ENCODE assay signal across 8 cellular contexts in genomic region chr11:64229090-64229958, GRCh38. TPM values are rescaled to one million over a fixed set of nuclear protein-coding genes. Genes with fewer than 3 reads are reported as not detected.
DNase-seq lines count a peak whose midpoint lies in the region; ATAC-seq, FAIRE-seq and TF ChIP-seq lines count a peak whose summit lies in the region.

No MANE protein-coding gene starts in this region.

- H3K79me2 ChIP-seq in OCI-LY3 (ENCODE audit: low read length) (peaks cover 17% of the 10 kb centered on the region), H1 (ENCODE audit: control insufficient read depth in 1 of 2, insufficient read depth in 2 of 2, low read length in 2 of 2) (no peaks in the 10 kb centered on the region)

- TF ChIP-seq POLR2A in H1 (IDR thresholded peaks at IDR 0.05; ENCODE audit: control extremely low read depth in 1 of 2, low read depth in 2 of 2, low read length in 2 of 2) = no peak

- WGBS in H1 (ENCODE audit: extremely low coverage in 1 of 2, insufficient coverage in 1 of 2, insufficient read length in 1 of 2, insufficient replicate concordance in 2 of 2, low coverage in 1 of 2, low lambda C conversion rate in 2 of 2, missing lambda C conversion rate in 1 of 2), 2 experiments = 86% methylated on average over 20 of the region's 20 CpGs; no CpG with 5 or more reads in 1 of the 2 experiments

- no peak overlapping the region for H2BK5ac ChIP-seq in H1 (ENCODE audit: low read depth, low read length)

- no peaks in the 10 kb centered on the region for H3K27me3 ChIP-seq in CD4-positive, alpha-beta T cell (ENCODE audit: control insufficient read depth, insufficient read depth, low read length)
- H3K27me3 ChIP-seq in OCI-LY3 (ENCODE audit: low read depth, low read length) (no peaks in the 10 kb centered on the region), H1 (replicated peaks in 1 of 4; ENCODE audit: control insufficient read depth in 3 of 4, extremely low read depth in 1 of 4, insufficient read depth in 3 of 4, low read length in 3 of 4) (peaks cover 0 to 9% (median 6%) of the 10 kb centered on the region in 4 experiments; a peak in 4 of 7 replicates), neuron (ENCODE audit: insufficient read depth, low read length) (no peaks in the 10 kb centered on the region)

- 0 out of 2 replicates have a peak overlapping the region, but pooled peaks have one; percentile 9 for H2BK12ac ChIP-seq in H1 (ENCODE audit: low read depth, low read length)

- CTCF ChIA-PET in CD4-positive, alpha-beta T cell (lab: Charles Lee) = interaction anchor here (0.9 kb wide), 1 partner anchor 23 kb away, joined by 3 read pairs; the partner anchor contains the start of gene FERMT3
- CTCF ChIA-PET in H1 (lab: Charles Lee; ENCODE audit: partially characterized antibody) = interaction anchor here (0.7 to 8.6 kb wide), 4 partner anchors 23 to 40 kb away, joined by 3 to 51 read pairs (median 5); partner anchors contain the start of gene FERMT3

- H4K5ac ChIP-seq in H1 (ENCODE audit: insufficient read length, low read depth, low read length) = no peak overlapping the region

- no peak overlapping the region for H2BK20ac ChIP-seq in H1 (ENCODE audit: low read length)

- no peak for TF ChIP-seq CTCF in CD4-positive, alpha-beta T cell (IDR thresholded peaks at IDR 0.05)
- TF ChIP-seq CTCF in OCI-LY3 (IDR thresholded peaks at IDR 0.05; ENCODE audit: low read depth, low read length) = no peak
- no peak for TF ChIP-seq CTCF in H1 (IDR thresholded peaks at IDR 0.05; ENCODE audit: control extremely low read depth in 1 of 3, insufficient read depth in 1 of 3, low read depth in 1 of 3, low read length in 3 of 3)

- H3K36me3 Mint-ChIP-seq in CD4-positive, alpha-beta T cell (ENCODE audit: low read depth) = no peaks in the 10 kb centered on the region

- no peak overlapping the region for H2AFZ ChIP-seq in OCI-LY3 (ENCODE audit: low read depth, low read length)
- no peak overlapping the region for H2AFZ ChIP-seq in H1 (ENCODE audit: low read length)
- H2AFZ ChIP-seq in neuron (ENCODE audit: low read depth, low read length) = peak overlapping the region; percentile 58

- no peak overlapping the region for H2AK5ac ChIP-seq in H1 (ENCODE audit: low read depth, low read length)

- H3K79me1 ChIP-seq in H1 (ENCODE audit: low read depth, low read length) = no peaks in the 10 kb centered on the region; the same call in 1 of the 2 replicates

- H3K14ac ChIP-seq in H1 (ENCODE audit: insufficient read length) = no peak overlapping the region

- H2BK15ac ChIP-seq in H1 (ENCODE audit: low read length) = no peak overlapping the region

- DNase-seq in CD4-positive, alpha-beta T cell = no peak
- DNase-seq in H1 (ENCODE audit: low read depth in 1 of 2, low spot score in 2 of 2) = no peak
- no peak for DNase-seq in GDM1 (lab: John Stamatoyannopoulos, UW)
- DNase-seq in COR-L47 (lab: John Stamatoyannopoulos, UW) = no peak
- DNase-seq in left lobe of liver (ENCODE audit: low spot score) = no peak

- no peaks in the 10 kb centered on the region for H3K27me3 Mint-ChIP-seq in CD4-positive, alpha-beta T cell

- POLR2A ChIA-PET in CD4-positive, alpha-beta T cell (lab: Charles Lee) = interaction anchor here (0.9 to 4.6 kb wide), 8 partner anchors 10 to 88 kb away, joined by 3 to 31 read pairs (median 9); partner anchors contain the start of genes FERMT3, FKBP2, PRDX5 and STIP1
- POLR2A ChIA-PET in H1 (lab: Charles Lee; ENCODE audit: partially characterized antibody) = interaction anchor here (0.9 to 11.9 kb wide), 3 partner anchors 18 to 38 kb away, joined by 3 to 190 read pairs (median 3); partner anchors contain the start of genes FERMT3, FKBP2, PLCB3 and PPP1R14B

- intact Hi-C loops in CD4-positive, alpha-beta T cell (cut with DNase I, micrococcal nuclease) = no loop called here

- H2BK120ac ChIP-seq in H1 (replicated peaks; ENCODE audit: low read depth, low read length) = no peak overlapping the region

- peak overlapping the region; percentile 82 for H3K27ac ChIP-seq in CD4-positive, alpha-beta T cell (ENCODE audit: low read depth, low read length)
- H3K27ac ChIP-seq in OCI-LY3 (ENCODE audit: low read length) = peak overlapping the region; percentile 12; the same call in 1 of the 2 replicates
- no peak overlapping the region for H3K27ac ChIP-seq in H1 (ENCODE audit: low read depth, low read length)

- H3K4me2 ChIP-seq in OCI-LY3 (ENCODE audit: low read length) = peak overlapping the region; percentile 93
- H3K4me2 ChIP-seq in H1 (ENCODE audit: insufficient read depth in 1 of 2, low read depth in 2 of 2, low read length in 2 of 2) = peak overlapping the region; percentile 87 to 97

- peak overlapping the region; percentile 95 for H3K4me3 Mint-ChIP-seq in CD4-positive, alpha-beta T cell

- no peaks in the 10 kb centered on the region for H3K9me3 ChIP-seq in CD4-positive, alpha-beta T cell (ENCODE audit: control insufficient read depth, low read length)
- no peaks in the 10 kb centered on the region for H3K9me3 ChIP-seq in OCI-LY3 (ENCODE audit: insufficient read depth, low read length)
- no peaks in the 10 kb centered on the region for H3K9me3 ChIP-seq in H1 (ENCODE audit: insufficient read depth in 2 of 2, low read depth in 1 of 2, low read length in 1 of 2)
- no peaks in the 10 kb centered on the region for H3K9me3 ChIP-seq in neuron (ENCODE audit: low read length)

- peaks cover 26% of the 10 kb centered on the region for H3K4me1 ChIP-seq in OCI-LY3 (ENCODE audit: low read length)
- peaks cover 0 to 37% (median 18%) of the 10 kb centered on the region in 4 experiments; a peak in 6 of 7 replicates for H3K4me1 ChIP-seq in H1 (replicated peaks in 1 of 4; ENCODE audit: control insufficient read depth in 3 of 4, insufficient read depth in 4 of 4, low read length in 3 of 4)
- H3K4me1 ChIP-seq in neuron (ENCODE audit: insufficient read depth, low read length) = peaks cover 37% of the 10 kb centered on the region

- no peak overlapping the region for H3K23ac ChIP-seq in H1 (ENCODE audit: insufficient read length)

- no peak overlapping the region for H3K56ac ChIP-seq in H1 (replicated peaks; ENCODE audit: insufficient read length, low read depth, low read length)

- no peaks in the 10 kb centered on the region for H4K20me1 ChIP-seq in OCI-LY3 (ENCODE audit: insufficient read depth, low read length)
- H4K20me1 ChIP-seq in H1 (replicated peaks in 1 of 2; ENCODE audit: control insufficient read depth in 1 of 2, insufficient read depth in 2 of 2, low read length in 2 of 2) = peaks cover 0 to 5% of the 10 kb centered on the region in 2 experiments

- H4K8ac ChIP-seq in H1 (ENCODE audit: extremely low read depth, insufficient read depth, low read length) = peak overlapping the region; percentile 62; the same call in 1 of the 2 replicates

- TF ChIP-seq RAD21 in H1 (IDR thresholded peaks at IDR 0.05 in 1 of 2, conservative IDR thresholded peaks at IDR 0.05 in 1 of 2; ENCODE audit: low read depth in 2 of 2, low read length in 2 of 2) = no peak

- peaks cover 63% of the 10 kb centered on the region for H3K4me1 Mint-ChIP-seq in CD4-positive, alpha-beta T cell (ENCODE audit: low read depth)

- ATAC-seq in CD4-positive, alpha-beta T cell (ENCODE audit: poor library complexity) = no peak
- no peak for ATAC-seq in HG03045 (IDR thresholded peaks at IDR 0.05; ENCODE audit: unreplicated experiment)
- no peak for ATAC-seq in left lobe of liver

- peak overlapping the region; percentile 94 for H3K27ac Mint-ChIP-seq in CD4-positive, alpha-beta T cell

- no peak for FAIRE-seq in H1 (lab: Jason Lieb, UNC)

- H3K36me3 ChIP-seq in OCI-LY3 (replicated peaks; ENCODE audit: low read depth, low read length) (no peaks in the 10 kb centered on the region), H1 (ENCODE audit: control insufficient read depth in 2 of 4, insufficient read depth in 4 of 4, low read length in 3 of 4) (peaks cover 0 to under 1% (median 0%) of the 10 kb centered on the region in 4 experiments; a peak in 1 of 8 replicates), neuron (ENCODE audit: insufficient read depth, low read length) (peaks cover 4% of the 10 kb centered on the region)

- peak overlapping the region; percentile 89 for H3K4me3 ChIP-seq in OCI-LY3 (ENCODE audit: low read length)
- H3K4me3 ChIP-seq in H1 (ENCODE audit: extremely low read depth in 1 of 4, insufficient read depth in 2 of 4, low read depth in 3 of 4, low read length in 4 of 4) = peak overlapping the region in 3 of 4 experiments; percentile 75 to 80 (median 77); a peak in 6 of 8 replicates
- H3K4me3 ChIP-seq in neuron (ENCODE audit: low read length) = peak overlapping the region; percentile 70

- no peak overlapping the region for H4K91ac ChIP-seq in H1 (replicated peaks; ENCODE audit: insufficient read length, low read length)

- no peak overlapping the region for H3K4ac ChIP-seq in H1 (replicated peaks; ENCODE audit: insufficient read length, low read depth, low read length)

- peaks cover 21% of the 10 kb centered on the region for H3K23me2 ChIP-seq in H1 (ENCODE audit: low read depth, low read length)

- no peaks in the 10 kb centered on the region for H3K9me3 Mint-ChIP-seq in CD4-positive, alpha-beta T cell

- H3K9ac ChIP-seq in OCI-LY3 (ENCODE audit: low read length) (peak overlapping the region; percentile 84; the same call in 1 of the 2 replicates), H1 (replicated peaks in 1 of 4; ENCODE audit: extremely low read depth in 1 of 4, low read depth in 3 of 4, low read length in 3 of 4) (no peak overlapping the region)

- no peak overlapping the region for H3K18ac ChIP-seq in H1 (ENCODE audit: extremely low read depth, low read length)

- TF ChIP-seq EP300 in H1 (IDR thresholded peaks at IDR 0.05; ENCODE audit: borderline replicate concordance in 1 of 2, low read depth in 2 of 2, low read length in 2 of 2) = no peak

RNA-seq across cellular contexts. Expression of gene DNAJC4, which starts 1.0 kb away (rescaled TPM):
- total RNA-seq in CD4-positive, alpha-beta T cell = 10 to 100 TPM; 35.9 to 37.9 TPM
- total RNA-seq in H1 (2021; fragmentation: NEBNext Ultra II Directional; extraction: Animal tissue kit (Norgen Biotek cat#: 25700)) = 14.6 and 17.8 TPM in 2 replicates
- 31.0 and 34.0 TPM in 2 replicates for polyA plus RNA-seq in H1 (2011; rRNA removed)
- 25.0 TPM for polyA plus RNA-seq in H1 (2011; cell fraction: cytosol; rRNA removed)
- 66.8 TPM for polyA plus RNA-seq in H1 (2011; cell fraction: nucleus; rRNA removed)
- 25.2 to 30.5 TPM (median 27.3 TPM) in 4 replicates for polyA plus RNA-seq in H1 (2012, experiment 1 of 2)
- polyA plus RNA-seq in H1 (2012, experiment 2 of 2) = 22.9 TPM
- polyA plus RNA-seq in H1 (2013, experiment 1 of 2) = 25.9 TPM
- polyA plus RNA-seq in H1 (2013, experiment 2 of 2) = 23.8 TPM
- polyA minus RNA-seq in H1 (2011; rRNA and poly(A)+ RNA removed) = 8.7 and 13.7 TPM in 2 replicates
- polyA minus RNA-seq in H1 (2011; cell fraction: cytosol; rRNA and poly(A)+ RNA removed) = 10.3 TPM
- polyA minus RNA-seq in H1 (2011; cell fraction: nucleus; rRNA and poly(A)+ RNA removed) = 7.9 TPM
- 28.2 TPM for total RNA-seq in left lobe of liver

RNA-seq across cellular contexts. Expression of gene NUDT22, which starts 3.2 kb away (rescaled TPM):
- total RNA-seq in CD4-positive, alpha-beta T cell = 10 to 100 TPM; 26.8 to 26.9 TPM
- total RNA-seq in H1 (2021; fragmentation: NEBNext Ultra II Directional; extraction: Animal tissue kit (Norgen Biotek cat#: 25700)) = 43.4 and 51.5 TPM in 2 replicates
- 69.0 and 97.1 TPM in 2 replicates for polyA plus RNA-seq in H1 (2011; rRNA removed)
- 58.7 TPM for polyA plus RNA-seq in H1 (2011; cell fraction: cytosol; rRNA removed)
- 91.2 TPM for polyA plus RNA-seq in H1 (2011; cell fraction: nucleus; rRNA removed)
- polyA plus RNA-seq in H1 (2012, experiment 1 of 2) = 28.1 to 49.3 TPM (median 43.2 TPM) in 4 replicates
- 35.6 TPM for polyA plus RNA-seq in H1 (2012, experiment 2 of 2)
- 83.6 TPM for polyA plus RNA-seq in H1 (2013, experiment 1 of 2)
- polyA plus RNA-seq in H1 (2013, experiment 2 of 2) = 79.8 TPM
- 14.0 and 18.0 TPM in 2 replicates for polyA minus RNA-seq in H1 (2011; rRNA and poly(A)+ RNA removed)
- polyA minus RNA-seq in H1 (2011; cell fraction: cytosol; rRNA and poly(A)+ RNA removed) = 31.9 TPM
- 26.1 TPM for polyA minus RNA-seq in H1 (2011; cell fraction: nucleus; rRNA and poly(A)+ RNA removed)
- 52.5 TPM for total RNA-seq in left lobe of liver

RNA-seq across cellular contexts. Expression of gene TRPT1, which starts 3.3 kb away (rescaled TPM):
- 10 to 100 TPM; 11.3 to 11.5 TPM for total RNA-seq in CD4-positive, alpha-beta T cell
- 34.5 and 39.7 TPM in 2 replicates for total RNA-seq in H1 (2021; fragmentation: NEBNext Ultra II Directional; extraction: Animal tissue kit (Norgen Biotek cat#: 25700))
- 74.6 and 102 TPM in 2 replicates for polyA plus RNA-seq in H1 (2011; rRNA removed)
- polyA plus RNA-seq in H1 (2011; cell fraction: cytosol; rRNA removed) = 65.6 TPM
- 135 TPM for polyA plus RNA-seq in H1 (2011; cell fraction: nucleus; rRNA removed)
- 36.0 to 51.1 TPM (median 49.9 TPM) in 4 replicates for polyA plus RNA-seq in H1 (2012, experiment 1 of 2)
- polyA plus RNA-seq in H1 (2012, experiment 2 of 2) = 67.7 TPM
- polyA plus RNA-seq in H1 (2013, experiment 1 of 2) = 66.7 TPM
- 64.4 TPM for polyA plus RNA-seq in H1 (2013, experiment 2 of 2)
- polyA minus RNA-seq in H1 (2011; rRNA and poly(A)+ RNA removed) = 21.2 and 24.8 TPM in 2 replicates
- polyA minus RNA-seq in H1 (2011; cell fraction: cytosol; rRNA and poly(A)+ RNA removed) = 19.4 TPM
- polyA minus RNA-seq in H1 (2011; cell fraction: nucleus; rRNA and poly(A)+ RNA removed) = 29.0 TPM
- total RNA-seq in left lobe of liver = 22.2 TPM

RNA-seq across cellular contexts. Expression of gene VEGFB, which starts 5.1 kb away (rescaled TPM):
- 10 to 100 TPM; 39.7 to 48.7 TPM for total RNA-seq in CD4-positive, alpha-beta T cell
- 46.1 and 49.6 TPM in 2 replicates for total RNA-seq in H1 (2021; fragmentation: NEBNext Ultra II Directional; extraction: Animal tissue kit (Norgen Biotek cat#: 25700))
- 9.3 and 11.4 TPM in 2 replicates for polyA plus RNA-seq in H1 (2011; rRNA removed)
- polyA plus RNA-seq in H1 (2011; cell fraction: cytosol; rRNA removed) = 8.7 TPM
- polyA plus RNA-seq in H1 (2011; cell fraction: nucleus; rRNA removed) = 14.7 TPM
- polyA plus RNA-seq in H1 (2012, experiment 1 of 2) = 43.8 to 51.1 TPM (median 49.1 TPM) in 4 replicates
- polyA plus RNA-seq in H1 (2012, experiment 2 of 2) = 70.8 TPM
- 32.6 TPM for polyA plus RNA-seq in H1 (2013, experiment 1 of 2)
- 31.8 TPM for polyA plus RNA-seq in H1 (2013, experiment 2 of 2)
- polyA minus RNA-seq in H1 (2011; rRNA and poly(A)+ RNA removed) = 2.2 and 6.1 TPM in 2 replicates
- 9.4 TPM for polyA minus RNA-seq in H1 (2011; cell fraction: cytosol; rRNA and poly(A)+ RNA removed)
- polyA minus RNA-seq in H1 (2011; cell fraction: nucleus; rRNA and poly(A)+ RNA removed) = 6.5 TPM
- 20.8 TPM for total RNA-seq in left lobe of liver

RNA-seq across cellular contexts. Expression of gene FKBP2, which starts 11.6 kb away (rescaled TPM):
- 10 to 100 TPM; 11.2 to 14.6 TPM for total RNA-seq in CD4-positive, alpha-beta T cell
- total RNA-seq in H1 (2021; fragmentation: NEBNext Ultra II Directional; extraction: Animal tissue kit (Norgen Biotek cat#: 25700)) = 41.7 and 43.2 TPM in 2 replicates
- 52.5 and 67.3 TPM in 2 replicates for polyA plus RNA-seq in H1 (2011; rRNA removed)
- polyA plus RNA-seq in H1 (2011; cell fraction: cytosol; rRNA removed) = 68.9 TPM
- 41.9 TPM for polyA plus RNA-seq in H1 (2011; cell fraction: nucleus; rRNA removed)
- 82.9 to 116 TPM (median 94.9 TPM) in 4 replicates for polyA plus RNA-seq in H1 (2012, experiment 1 of 2)
- polyA plus RNA-seq in H1 (2012, experiment 2 of 2) = 63.5 TPM
- 59.3 TPM for polyA plus RNA-seq in H1 (2013, experiment 1 of 2)
- polyA plus RNA-seq in H1 (2013, experiment 2 of 2) = 69.6 TPM
- 10.7 and 10.8 TPM in 2 replicates for polyA minus RNA-seq in H1 (2011; rRNA and poly(A)+ RNA removed)
- 26.5 TPM for polyA minus RNA-seq in H1 (2011; cell fraction: cytosol; rRNA and poly(A)+ RNA removed)
- 14.5 TPM for polyA minus RNA-seq in H1 (2011; cell fraction: nucleus; rRNA and poly(A)+ RNA removed)
- total RNA-seq in left lobe of liver = 82.6 TPM
